Comparison of ENCODE assay signal across 8 cellular contexts in genomic region chr1:160428655-160429054, GRCh38. TPM values are rescaled to one million over a fixed set of nuclear protein-coding genes. Genes with fewer than 3 reads are reported as not detected.
DNase-seq lines count a peak whose midpoint lies in the region; ATAC-seq and TF ChIP-seq lines count a peak whose summit lies in the region.

No MANE protein-coding gene starts in this region.

- H3K27ac ChIP-seq in right lobe of liver (no peak overlapping the region), tibial nerve (peak overlapping the region in 2 of 4 donors; percentile 35 to 63)

- TF ChIP-seq CTCF in chondrocyte (IDR thresholded peaks at IDR 0.05) (peak; percentile 78), right lobe of liver (IDR thresholded peaks at IDR 0.05) (peak; percentile 59 to 65 (median 64)), tibial nerve (IDR thresholded peaks at IDR 0.05) (peak in 4 of 5 experiments; percentile 46 to 62 (median 52))

- ATAC-seq in T-cell (replicated peaks in 1 of 4) (peak; percentile 67 to 79 (median 70)), right lobe of liver (peak; percentile 82 to 91 (median 88)), GM21447 (IDR thresholded peaks at IDR 0.05; ENCODE audit: unreplicated experiment) (no peak)

- intact Hi-C loops in right lobe of liver (cut with DNase I): loop anchor here (5.0 kb wide), 1 partner anchor 179 kb away; no protein-coding TSS in a partner anchor

- H3K4me3 ChIP-seq in right lobe of liver: no peak overlapping the region
- H3K4me3 ChIP-seq in tibial nerve: no peak overlapping the region

- 67% methylated on average over 1 of the region's 1 CpG for WGBS in right lobe of liver (ENCODE audit: insufficient coverage, low coverage, low lambda C conversion rate, missing lambda C conversion rate)
- WGBS in tibial nerve, 2 donors: 48 to 56% methylated on average over 1 of the region's 1 CpG

- CTCF ChIA-PET in T-cell (lab: Charles Lee): interaction anchor here (0.5 to 1.4 kb wide), 11 partner anchors 15 to 640 kb away, joined by 3 to 10 read pairs (median 4); no protein-coding TSS in a partner anchor

- no peaks in the 10 kb centered on the region for H3K36me3 Mint-ChIP-seq in T-cell
- peaks cover 20% of the 10 kb centered on the region for H3K36me3 Mint-ChIP-seq in chondrocyte (ENCODE audit: low read depth)

- H3K4me1 ChIP-seq in right lobe of liver: no peaks in the 10 kb centered on the region
- peaks cover 0 to 10% (median 0%) of the 10 kb centered on the region in 4 donors for H3K4me1 ChIP-seq in tibial nerve

- H3K9me3 ChIP-seq in right lobe of liver: no peaks in the 10 kb centered on the region
- H3K9me3 ChIP-seq in tibial nerve: no peaks in the 10 kb centered on the region

- H3K27me3 Mint-ChIP-seq in T-cell (no peaks in the 10 kb centered on the region), chondrocyte (ENCODE audit: low read depth) (peaks cover 1% of the 10 kb centered on the region)

- no peaks in the 10 kb centered on the region for H3K27me3 ChIP-seq in right lobe of liver
- no peaks in the 10 kb centered on the region for H3K27me3 ChIP-seq in tibial nerve

- H3K4me1 Mint-ChIP-seq in T-cell (peaks cover 61 to 74% (median 65%) of the 10 kb centered on the region in 3 donors), chondrocyte (ENCODE audit: low read depth) (peaks cover 3% of the 10 kb centered on the region)

- DNase-seq in activated CD8-positive, alpha-beta memory T cell treated with anti-CD3 and anti-CD28 coated beads for 24 hours: peak; percentile 56
- no peak for DNase-seq in activated CD8-positive, alpha-beta memory T cell treated with anti-CD3 and anti-CD28 coated beads, Interleukin-2, amount 50 U/mL, for 48 hours
- DNase-seq in HUDEP-2 (lab: John Stamatoyannopoulos, UW; ENCODE audit: unreplicated experiment in 76 of 76): peak in 42 of 76 experiments; percentile 4 to 52 (median 23)
- DNase-seq in T-cell: peak in 11 of 34 experiments; percentile 3 to 46 (median 18)
- DNase-seq in chondrocyte (ENCODE audit: low spot score): no peak
- DNase-seq in right lobe of liver: peak in 2 of 3 donors; percentile 50 to 57
- peak in 1 of 2 donors; percentile 52 for DNase-seq in tibial nerve (ENCODE audit: low spot score in 2 of 2)

- H3K27ac Mint-ChIP-seq in T-cell (peak overlapping the region; percentile 89 to 92), chondrocyte (ENCODE audit: unreplicated experiment) (no peak overlapping the region)

- H3K4me3 Mint-ChIP-seq in T-cell (peak overlapping the region in 2 of 3 donors; percentile 13 to 64), chondrocyte (ENCODE audit: unreplicated experiment) (no peak overlapping the region)

- H3K9me3 Mint-ChIP-seq in T-cell (no peaks in the 10 kb centered on the region), chondrocyte (ENCODE audit: low read depth) (no peaks in the 10 kb centered on the region)

- TF ChIP-seq EP300 in tibial nerve (IDR thresholded peaks at IDR 0.05): no peak

- H3K36me3 ChIP-seq in right lobe of liver (no peaks in the 10 kb centered on the region), tibial nerve (peaks cover 0 to 37% (median 0%) of the 10 kb centered on the region in 3 donors)

- POLR2A ChIA-PET in T-cell (lab: Charles Lee): interaction anchor here in 1 of 2 donors (0.5 to 0.7 kb wide), 2 partner anchors 182 to 884 kb away, joined by 5 to 8 read pairs; no protein-coding TSS in a partner anchor

- TF ChIP-seq POLR2A in right lobe of liver (IDR thresholded peaks at IDR 0.05) (no peak), tibial nerve (IDR thresholded peaks at IDR 0.05) (no peak)

RNA-seq across cellular contexts. Expression of gene VANGL2, which starts 28.3 kb away (rescaled TPM):
- under 1 TPM in 3 of 5 donors, not detected in 2; 0.16 to 0.26 (median 0.20) TPM for total RNA-seq in T-cell
- 8.0 to 12.0 TPM (median 11.3 TPM) in 3 replicates for total RNA-seq in chondrocyte
- total RNA-seq in right lobe of liver: under 1 TPM; 0.06 to 0.22 (median 0.12) TPM
- 1 to 10 TPM in 3 of 4 donors, under 1 TPM in 1; 0.84 to 2.0 (median 1.4) TPM for total RNA-seq in tibial nerve

Comparison
In these comparisons a context has a peak if more than half of its experiments do, and no peak if none do; other contexts are left out.
1. DNase-seq: peak in activated CD8-positive, alpha-beta memory T cell treated with anti-CD3 and anti-CD28 coated beads for 24 hours (single experiment), HUDEP-2 (42 of 76) and right lobe of liver (2 of 3); none in activated CD8-positive, alpha-beta memory T cell treated with anti-CD3 and anti-CD28 coated beads, Interleukin-2, amount 50 U/mL, for 48 hours (single experiment) and chondrocyte (single experiment).
2. Peak in every context shown above with its lines, with median percentiles within 50 percentile points of each other: CTCF ChIP-seq.